ENCODE assay signal across 25 cellular contexts in genomic region chr3:148981236-148981635, GRCh38. TPM values are rescaled to one million over a fixed set of nuclear protein-coding genes. Genes with fewer than 3 reads are reported as not detected.
DNase-seq lines count a peak whose midpoint lies in the region; ATAC-seq, FAIRE-seq and TF ChIP-seq lines count a peak whose summit lies in the region.
"Had no signal": no experiment of that assay in that cellular context is flagged by ENCODE, and none has a peak within 500 bp of the region (broad histone marks: within the 10 kb centered on the region; RNA-seq: fewer than 3 reads in every experiment).

No MANE protein-coding gene starts in this region.

- 85% methylated on average over 1 of the region's 1 CpG; no CpG with 5 or more reads in 1 of the 2 experiments for WGBS in H1 (ENCODE audit: extremely low coverage in 1 of 2, insufficient coverage in 1 of 2, insufficient read length in 1 of 2, insufficient replicate concordance in 2 of 2, low coverage in 1 of 2, low lambda C conversion rate in 2 of 2, missing lambda C conversion rate in 1 of 2), 2 experiments
- WGBS in HepG2 (ENCODE audit: low lambda C conversion rate) = 5% methylated on average over 1 of the region's 1 CpG

- no peak overlapping the region for H4K91ac ChIP-seq in H1 (replicated peaks; ENCODE audit: insufficient read length, low read length)

- no peak for DNase-seq in H1 (ENCODE audit: low read depth in 1 of 2, low spot score in 2 of 2)
- DNase-seq in HepG2 (ENCODE audit: low spot score) = peak; percentile 6
- no peak for DNase-seq in NCI-H345 treated with DMSO at 0.1 percent for 48 hours (lab: John Stamatoyannopoulos, UW; ENCODE audit: unreplicated experiment)
- DNase-seq in stimulated activated CD8-positive, alpha-beta memory T cell treated with anti-CD3 and anti-CD28 coated beads, Interleukin-4, amount 100 ng/mL, for 48 hours = no peak
- DNase-seq in OCI-M2 (lab: John Stamatoyannopoulos, UW; ENCODE audit: unreplicated experiment) = no peak
- DNase-seq: 8988T; ACHN; BE2C; C1 segment of cervical spinal cord; CD4-positive, alpha-beta memory T cell; CD4-positive, CD25-positive, alpha-beta regulatory T cell; CD8-positive, alpha-beta memory T cell; COR-L47; DMS 273 treated with DMSO at 0.1 percent for 48 hours; DMS153; DMS53; DMS79; DND-41; EL; GDM1 had no signal

- H3K27me3 ChIP-seq in H1 (replicated peaks in 1 of 4; ENCODE audit: control insufficient read depth in 3 of 4, extremely low read depth in 1 of 4, insufficient read depth in 3 of 4, low read length in 3 of 4) = no peaks in the 10 kb centered on the region
- no peaks in the 10 kb centered on the region for H3K27me3 ChIP-seq in HepG2 (ENCODE audit: control insufficient read depth in 1 of 2, insufficient read depth in 2 of 2, low read length in 2 of 2)
- H3K27me3 ChIP-seq: BE2C, BLaER1 had no signal

- no peak overlapping the region for H4K8ac ChIP-seq in H1 (ENCODE audit: extremely low read depth, insufficient read depth, low read length)

- no peak for FAIRE-seq in H1 (lab: Jason Lieb, UNC)
- FAIRE-seq in HepG2 (lab: Jason Lieb, UNC) = no peak
- FAIRE-seq: A204.1, GM12878, GM12892, GM18507 had no signal

- no peak overlapping the region for H3K9ac ChIP-seq in H1 (replicated peaks in 1 of 4; ENCODE audit: extremely low read depth in 1 of 4, low read depth in 3 of 4, low read length in 3 of 4)
- no peak overlapping the region for H3K9ac ChIP-seq in HepG2 (ENCODE audit: insufficient read depth, low read depth, low read length)
- H3K9ac ChIP-seq: BLaER1 had no signal

- no TSS peak for BruUV-seq in HepG2 (replicated peaks; lab: Mats Ljungman, UMichigan)

- H3K79me1 ChIP-seq in H1 (ENCODE audit: low read depth, low read length) = no peaks in the 10 kb centered on the region

- no peak overlapping the region for H3K14ac ChIP-seq in H1 (ENCODE audit: insufficient read length)

- no peak for TF ChIP-seq CTCF in H1 (IDR thresholded peaks at IDR 0.05; ENCODE audit: control extremely low read depth in 1 of 3, insufficient read depth in 1 of 3, low read depth in 1 of 3, low read length in 3 of 3)
- TF ChIP-seq CTCF in HepG2 (CRISPR knock-in tag; IDR thresholded peaks at IDR 0.05) = no peak

- no peak overlapping the region for H4K5ac ChIP-seq in H1 (ENCODE audit: insufficient read length, low read depth, low read length)

- no peak overlapping the region for H2AK5ac ChIP-seq in H1 (ENCODE audit: low read depth, low read length)

- H3K18ac ChIP-seq in H1 (ENCODE audit: extremely low read depth, low read length) = no peak overlapping the region

- no peak for TF ChIP-seq EP300 in H1 (IDR thresholded peaks at IDR 0.05; ENCODE audit: borderline replicate concordance in 1 of 2, low read depth in 2 of 2, low read length in 2 of 2)
- no peak for TF ChIP-seq EP300 in HepG2 (IDR thresholded peaks at IDR 0.05; ENCODE audit: low read depth in 2 of 2, low read length in 2 of 2)
- no peak for TF ChIP-seq EP300 in HepG2 (CRISPR knock-in tag; IDR thresholded peaks at IDR 0.05; ENCODE audit: borderline replicate concordance)

- H3K23me2 ChIP-seq in H1 (ENCODE audit: low read depth, low read length) = no peaks in the 10 kb centered on the region

- no peak overlapping the region for H3K27ac ChIP-seq in H1 (ENCODE audit: low read depth, low read length)
- no peak overlapping the region for H3K27ac ChIP-seq in HepG2 (ENCODE audit: extremely low read length, insufficient read depth, low read length)
- H3K27ac ChIP-seq: BLaER1 had no signal

- TF ChIP-seq RAD21 in H1 (IDR thresholded peaks at IDR 0.05 in 1 of 2, conservative IDR thresholded peaks at IDR 0.05 in 1 of 2; ENCODE audit: low read depth in 2 of 2, low read length in 2 of 2) (no peak), HepG2 (CRISPR knock-in tag; IDR thresholded peaks at IDR 0.05) (no peak)

- H2BK20ac ChIP-seq in H1 (ENCODE audit: low read length) = no peak overlapping the region

- H3K4me3 ChIP-seq in H1 (ENCODE audit: extremely low read depth in 1 of 4, insufficient read depth in 2 of 4, low read depth in 3 of 4, low read length in 4 of 4) (no peak overlapping the region), HepG2 (replicated peaks in 1 of 3; ENCODE audit: insufficient read depth in 1 of 3, low read depth in 2 of 3, low read length in 3 of 3) (no peak overlapping the region)
- H3K4me3 ChIP-seq: BLaER1, GM12878 had no signal

- H3K56ac ChIP-seq in H1 (replicated peaks; ENCODE audit: insufficient read length, low read depth, low read length) = no peak overlapping the region

- H3K4me1 ChIP-seq in H1 (replicated peaks in 1 of 4; ENCODE audit: control insufficient read depth in 3 of 4, insufficient read depth in 4 of 4, low read length in 3 of 4) (no peaks in the 10 kb centered on the region), HepG2 (ENCODE audit: insufficient read depth, low read length) (no peaks in the 10 kb centered on the region)
- H3K4me1 ChIP-seq: BE2C, BLaER1 had no signal

- no peak overlapping the region for H2BK12ac ChIP-seq in H1 (ENCODE audit: low read depth, low read length)

- H2BK15ac ChIP-seq in H1 (ENCODE audit: low read length) = no peak overlapping the region

- no peak for TF ChIP-seq POLR2A in H1 (IDR thresholded peaks at IDR 0.05; ENCODE audit: control extremely low read depth in 1 of 2, low read depth in 2 of 2, low read length in 2 of 2)
- TF ChIP-seq POLR2A in HepG2 (IDR thresholded peaks at IDR 0.05; ENCODE audit: insufficient read depth in 1 of 2, low read depth in 2 of 2, low read length in 2 of 2) = no peak

- H4K20me1 ChIP-seq in H1 (replicated peaks in 1 of 2; ENCODE audit: control insufficient read depth in 1 of 2, insufficient read depth in 2 of 2, low read length in 2 of 2) (no peaks in the 10 kb centered on the region), HepG2 (ENCODE audit: insufficient read depth, low read length) (no peaks in the 10 kb centered on the region)
- H4K20me1 ChIP-seq: BLaER1 had no signal

- H3K9me3 ChIP-seq in H1 (ENCODE audit: insufficient read depth in 2 of 2, low read depth in 1 of 2, low read length in 1 of 2) = no peaks in the 10 kb centered on the region; a peak in 1 of 4 replicates
- H3K9me3 ChIP-seq in HepG2 (ENCODE audit: low read length) = no peaks in the 10 kb centered on the region
- H3K9me3 ChIP-seq: BE2C, BLaER1 had no signal

- no peak overlapping the region for H2BK120ac ChIP-seq in H1 (replicated peaks; ENCODE audit: low read depth, low read length)

- H3K79me2 ChIP-seq in H1 (ENCODE audit: control insufficient read depth in 1 of 2, insufficient read depth in 2 of 2, low read length in 2 of 2) = no peaks in the 10 kb centered on the region
- no peaks in the 10 kb centered on the region for H3K79me2 ChIP-seq in HepG2 (ENCODE audit: insufficient read depth, low read length)

- H2AFZ ChIP-seq in H1 (ENCODE audit: low read length) (0 out of 2 replicates have a peak overlapping the region, but pooled peaks have one; percentile 63), HepG2 (ENCODE audit: low read length) (no peak overlapping the region)

- no peak overlapping the region for H2BK5ac ChIP-seq in H1 (ENCODE audit: low read depth, low read length)

- POLR2A ChIA-PET in H1 (lab: Charles Lee; ENCODE audit: partially characterized antibody) = interaction anchor here (1.4 kb wide), 1 partner anchor 11 kb away, joined by 4 read pairs; no protein-coding TSS in a partner anchor
- POLR2A ChIA-PET in HepG2 (lab: Yijun Ruan, JAX) = no interaction called here

- no peak overlapping the region for H3K23ac ChIP-seq in H1 (ENCODE audit: insufficient read length)

- no peak overlapping the region for H3K4ac ChIP-seq in H1 (replicated peaks; ENCODE audit: insufficient read length, low read depth, low read length)

- in situ Hi-C loops in HepG2 (cut with HindIII; ENCODE audit: extremely low pct_ligation_motif_present, low pct_unique_long_range_greater_than_20kb) = no loop called here

- no peaks in the 10 kb centered on the region for H3K36me3 ChIP-seq in H1 (ENCODE audit: control insufficient read depth in 2 of 4, insufficient read depth in 4 of 4, low read length in 3 of 4)
- no peaks in the 10 kb centered on the region for H3K36me3 ChIP-seq in HepG2 (replicated peaks in 1 of 2; ENCODE audit: control insufficient read depth in 1 of 2, insufficient read depth in 2 of 2, low read length in 2 of 2)
- H3K36me3 ChIP-seq: BE2C, BLaER1 had no signal

- intact Hi-C loops in HepG2 (cut with micrococcal nuclease; ENCODE audit: unreplicated experiment) = no loop called here

- H3K4me2 ChIP-seq in H1 (ENCODE audit: insufficient read depth in 1 of 2, low read depth in 2 of 2, low read length in 2 of 2) (no peak overlapping the region), HepG2 (ENCODE audit: low read depth, low read length) (no peak overlapping the region)
- H3K4me2 ChIP-seq: BLaER1 had no signal

- CTCF ChIA-PET in H1 (lab: Charles Lee; ENCODE audit: partially characterized antibody) = interaction anchor here (1.6 to 1.7 kb wide), 2 partner anchors 9 to 22 kb away, joined by 3 read pairs; no protein-coding TSS in a partner anchor
- CTCF ChIA-PET in HepG2 (lab: Yijun Ruan, JAX; ENCODE audit: low intra/inter-chr PET ratio, low total read pairs) = no interaction called here

- ATAC-seq in HepG2 = peak; percentile 44; the same call in 2 of the 3 replicates
- ATAC-seq: GM12878 had no signal

RNA-seq across cellular contexts. Expression of gene GYG1, which starts 10.1 kb away (rescaled TPM):
- total RNA-seq in H1 (2021; fragmentation: NEBNext Ultra II Directional; extraction: Animal tissue kit (Norgen Biotek cat#: 25700)) = 31.0 and 34.2 TPM in 2 replicates
- polyA plus RNA-seq in H1 (2011; rRNA removed) (14.4 and 19.4 TPM in 2 replicates), HepG2 (2011; rRNA removed) (12.6 and 15.7 TPM in 2 replicates)
- polyA plus RNA-seq in H1 (2011; cell fraction: cytosol; rRNA removed) = 18.8 TPM
- polyA plus RNA-seq in H1 (2011; cell fraction: nucleus; rRNA removed) = 14.0 TPM
- 33.1 to 37.1 TPM (median 34.0 TPM) in 4 replicates for polyA plus RNA-seq in H1 (2012, experiment 1 of 2)
- polyA plus RNA-seq in H1 (2012, experiment 2 of 2) = 9.1 TPM
- polyA plus RNA-seq in H1 (2013, experiment 1 of 2) = 29.6 TPM
- polyA plus RNA-seq in H1 (2013, experiment 2 of 2) = 28.7 TPM
- 27.1 and 28.8 TPM in 2 replicates for polyA minus RNA-seq in H1 (2011; rRNA and poly(A)+ RNA removed)
- polyA minus RNA-seq in H1 (2011; cell fraction: cytosol; rRNA and poly(A)+ RNA removed) = 25.6 TPM
- 30.7 TPM for polyA minus RNA-seq in H1 (2011; cell fraction: nucleus; rRNA and poly(A)+ RNA removed)
- total RNA-seq in HepG2 (2016; rRNA removed; fragmentation: Illumina TruSeq; extraction: Trizol) = 28.1 and 52.1 TPM in 2 replicates
- 29.8 and 30.1 TPM in 2 replicates for total RNA-seq in HepG2 (2016; cell fraction: cytosol; rRNA removed; fragmentation: Illumina TruSeq; extraction: Trizol; ENCODE audit: low read depth)
- total RNA-seq in HepG2 (2016; cell fraction: insoluble cytoplasmic fraction; rRNA removed; fragmentation: Illumina TruSeq; extraction: Trizol) = 29.9 and 49.6 TPM in 2 replicates
- 48.6 and 49.9 TPM in 2 replicates for total RNA-seq in HepG2 (2016; cell fraction: membrane; rRNA removed; fragmentation: Illumina TruSeq; extraction: Trizol)
- 19.3 and 23.2 TPM in 2 replicates for total RNA-seq in HepG2 (2016; cell fraction: nucleus; rRNA removed; fragmentation: Illumina TruSeq; extraction: Trizol)
- 12.4 and 14.4 TPM in 2 replicates for polyA plus RNA-seq in HepG2 (2011; cell fraction: cytosol; rRNA removed)
- polyA plus RNA-seq in HepG2 (2011; cell fraction: nucleus; rRNA removed) = 6.8 and 22.5 TPM in 2 replicates
- polyA plus RNA-seq in HepG2 (2012) = 25.0 and 29.0 TPM in 2 replicates
- 37.1 and 42.6 TPM in 2 replicates for polyA plus RNA-seq in HepG2 (2016; cell fraction: cytosol; fragmentation: Illumina TruSeq; extraction: Trizol; ENCODE audit: low read depth)
- polyA plus RNA-seq in HepG2 (2016; cell fraction: insoluble cytoplasmic fraction; fragmentation: Illumina TruSeq; extraction: Trizol; ENCODE audit: low read depth) = 61.5 and 63.2 TPM in 2 replicates
- polyA plus RNA-seq in HepG2 (2016; cell fraction: membrane; fragmentation: Illumina TruSeq; extraction: Trizol; ENCODE audit: low read depth) = 44.2 and 46.2 TPM in 2 replicates
- 28.3 and 28.8 TPM in 2 replicates for polyA plus RNA-seq in HepG2 (2016; cell fraction: nucleus; fragmentation: Illumina TruSeq; extraction: Trizol; ENCODE audit: insufficient read depth, low read depth)
- 20.7 and 24.7 TPM in 2 replicates for polyA minus RNA-seq in HepG2 (2011; rRNA and poly(A)+ RNA removed; ENCODE audit: low replicate concordance)
- 20.1 and 21.1 TPM in 2 replicates for polyA minus RNA-seq in HepG2 (2011; cell fraction: cytosol; rRNA and poly(A)+ RNA removed)
- polyA minus RNA-seq in HepG2 (2011; cell fraction: nucleus; rRNA and poly(A)+ RNA removed) = 16.4 and 23.9 TPM in 2 replicates
